In the genomic region with DNA sequence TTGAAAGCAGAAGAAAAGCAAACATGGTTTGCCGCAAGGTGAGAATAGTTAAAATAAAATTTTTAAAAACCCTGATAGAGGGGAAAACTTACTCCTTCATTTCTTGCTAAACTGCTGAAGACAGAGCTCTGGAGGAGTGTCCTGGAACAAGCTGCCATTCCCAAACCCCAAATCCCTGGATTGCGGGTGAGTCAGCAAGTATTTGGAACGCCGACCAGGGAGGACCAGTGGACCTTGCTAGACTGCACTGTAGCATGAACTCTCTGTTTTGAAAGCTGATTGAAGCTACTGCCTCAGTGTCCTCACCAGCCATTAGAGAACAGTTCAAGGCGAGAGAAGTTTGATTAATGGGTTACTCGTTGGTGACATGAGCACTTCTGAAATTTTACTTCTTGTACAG, we compare ENCODE assay signal across 20 cellular contexts.
A peak's percentile ranks its signal among the peaks of the same experiment; 100 is the strongest.
DNase-seq lines count a peak whose midpoint lies in the region; ATAC-seq and TF ChIP-seq lines count a peak whose summit lies in the region.
"Had no signal": no experiment of that assay in that cellular context is flagged by ENCODE, and none has a peak within 500 bp of the region (broad histone marks: within the 10 kb centered on the region; RNA-seq: fewer than 3 reads in every experiment).

No MANE protein-coding gene starts in this region.

- TF ChIP-seq CTCF in chondrocyte (IDR thresholded peaks at IDR 0.05) (no peak), right atrium auricular region (IDR thresholded peaks at IDR 0.05) (no peak), tibial artery (IDR thresholded peaks at IDR 0.05) (no peak), mucosa of descending colon (IDR thresholded peaks at IDR 0.05) (no peak)

- H3K4me3 ChIP-seq in right atrium auricular region (no peak overlapping the region), tibial artery (no peak overlapping the region), mucosa of descending colon (no peak overlapping the region)
- H3K4me3 ChIP-seq: suprapubic skin had no signal

- intact Hi-C loops in tibial artery (cut with DNase I; ENCODE audit: low total_unique reads), result loop anchor here (10.0 kb wide), 1 partner anchor 322 kb away; no protein-coding TSS in a partner anchor
- intact Hi-C loops in mucosa of descending colon (cut with DNase I, micrococcal nuclease), result no loop called here

- peak overlapping the region in 1 of 2 donors; percentile 17 for H3K27ac ChIP-seq in right atrium auricular region
- peak overlapping the region; percentile 51 to 56 for H3K27ac ChIP-seq in tibial artery
- H3K27ac ChIP-seq: suprapubic skin had no signal

- H3K9me3 ChIP-seq in right atrium auricular region, result no peaks in the 10 kb centered on the region
- H3K9me3 ChIP-seq in tibial artery, result no peaks in the 10 kb centered on the region
- no peaks in the 10 kb centered on the region for H3K9me3 ChIP-seq in mucosa of descending colon
- H3K9me3 ChIP-seq: suprapubic skin had no signal

- no peaks in the 10 kb centered on the region for H3K9me3 Mint-ChIP-seq in chondrocyte (ENCODE audit: low read depth)
- H3K9me3 Mint-ChIP-seq in stimulated activated naive B cell treated with anti-CD40 and anti-IgM and Interleukin-4, amounts not matched to agents 10 μg/mL and 1 μg/mL and 100 μg/mL, for 72 hours, result peaks cover 0 to 1% of the 10 kb centered on the region in 2 donors
- H3K9me3 Mint-ChIP-seq: activated naive CD4-positive, alpha-beta T cell treated with anti-CD3 and anti-CD28 coated beads, Interleukin-2, amount 50 U/mL, for 72 hours; mesothelial cell of epicardium; nephron had no signal

- H3K36me3 ChIP-seq in right atrium auricular region (peaks cover 3% of the 10 kb centered on the region), tibial artery (no peaks in the 10 kb centered on the region), mucosa of descending colon (ENCODE audit: low read depth) (no peaks in the 10 kb centered on the region)
- H3K36me3 ChIP-seq: suprapubic skin had no signal

- no peak for ATAC-seq in stimulated activated naive B cell treated with anti-CD40 and anti-IgM and Interleukin-4, amounts not matched to agents 10 μg/mL and 1 μg/mL and 100 μg/mL, for 72 hours (replicated peaks)
- no peak for ATAC-seq in mucosa of descending colon
- ATAC-seq: activated CD4-positive, alpha-beta T cell treated with anti-CD3 and anti-CD28 coated beads for 36 hours; activated naive CD4-positive, alpha-beta T cell treated with anti-CD3 and anti-CD28 coated beads, Interleukin-2, amount 50 U/mL, for 72 hours; esophagus mucosa had no signal

- DNase-seq in HCEC 1CT (peak; percentile 38), chondrocyte (ENCODE audit: low spot score) (no peak), right atrium auricular region (ENCODE audit: low spot score) (peak; percentile 73), tibial artery (peak; percentile 70 to 78), mucosa of descending colon (no peak)
- no peak for DNase-seq in stimulated activated naive B cell treated with anti-CD40 and anti-IgM and Interleukin-4, amounts not matched to agents 10 μg/mL and 1 μg/mL and 100 μg/mL, for 72 hours
- DNase-seq in activated effector memory CD4-positive, alpha-beta T cell treated with anti-CD3 and anti-CD28 coated beads, Interleukin-2, amount 50 U/mL, for 16 hours, result no peak
- DNase-seq: activated CD4-positive, alpha-beta T cell treated with anti-CD3 and anti-CD28 coated beads for 36 hours; AML-193; DMS53; effector memory CD4-positive, alpha-beta T cell; KBM-7; NCI-H187; NCI-H774; T-helper 1 cell had no signal

- peaks cover 26% of the 10 kb centered on the region for H3K4me1 Mint-ChIP-seq in chondrocyte (ENCODE audit: low read depth)
- peaks cover 3 to 24% of the 10 kb centered on the region in 2 donors for H3K4me1 Mint-ChIP-seq in stimulated activated naive B cell treated with anti-CD40 and anti-IgM and Interleukin-4, amounts not matched to agents 10 μg/mL and 1 μg/mL and 100 μg/mL, for 72 hours
- H3K4me1 Mint-ChIP-seq: activated CD4-positive, alpha-beta T cell treated with anti-CD3 and anti-CD28 coated beads for 36 hours; nephron had no signal

- no peaks in the 10 kb centered on the region for H3K27me3 Mint-ChIP-seq in chondrocyte (ENCODE audit: low read depth)
- H3K27me3 Mint-ChIP-seq in stimulated activated naive B cell treated with anti-CD40 and anti-IgM and Interleukin-4, amounts not matched to agents 10 μg/mL and 1 μg/mL and 100 μg/mL, for 72 hours, result no peaks in the 10 kb centered on the region
- H3K27me3 Mint-ChIP-seq: activated CD4-positive, alpha-beta T cell treated with anti-CD3 and anti-CD28 coated beads for 36 hours had no signal

- H3K27ac Mint-ChIP-seq in chondrocyte (ENCODE audit: unreplicated experiment), result peak overlapping the region; percentile 65
- no peak overlapping the region for H3K27ac Mint-ChIP-seq in stimulated activated naive B cell treated with anti-CD40 and anti-IgM and Interleukin-4, amounts not matched to agents 10 μg/mL and 1 μg/mL and 100 μg/mL, for 72 hours
- H3K27ac Mint-ChIP-seq: activated CD4-positive, alpha-beta T cell treated with anti-CD3 and anti-CD28 coated beads for 36 hours; activated naive CD4-positive, alpha-beta T cell treated with anti-CD3 and anti-CD28 coated beads, Interleukin-2, amount 50 U/mL, for 72 hours; mesothelial cell of epicardium; nephron had no signal

- peaks cover 18% of the 10 kb centered on the region for H3K36me3 Mint-ChIP-seq in chondrocyte (ENCODE audit: low read depth)
- no peaks in the 10 kb centered on the region for H3K36me3 Mint-ChIP-seq in stimulated activated naive B cell treated with anti-CD40 and anti-IgM and Interleukin-4, amounts not matched to agents 10 μg/mL and 1 μg/mL and 100 μg/mL, for 72 hours
- H3K36me3 Mint-ChIP-seq: activated naive CD4-positive, alpha-beta T cell treated with anti-CD3 and anti-CD28 coated beads, Interleukin-2, amount 50 U/mL, for 72 hours had no signal

- H3K4me1 ChIP-seq in right atrium auricular region (peaks cover 0 to 3% of the 10 kb centered on the region in 2 donors), tibial artery (peaks cover 0 to 48% (median 10%) of the 10 kb centered on the region in 4 donors), mucosa of descending colon (ENCODE audit: low read depth) (no peaks in the 10 kb centered on the region)

- H3K4me3 Mint-ChIP-seq in chondrocyte (ENCODE audit: unreplicated experiment), result no peak overlapping the region
- no peak overlapping the region for H3K4me3 Mint-ChIP-seq in stimulated activated naive B cell treated with anti-CD40 and anti-IgM and Interleukin-4, amounts not matched to agents 10 μg/mL and 1 μg/mL and 100 μg/mL, for 72 hours
- H3K4me3 Mint-ChIP-seq: activated CD4-positive, alpha-beta T cell treated with anti-CD3 and anti-CD28 coated beads for 36 hours; mesothelial cell of epicardium; nephron had no signal

- H3K27me3 ChIP-seq in right atrium auricular region (no peaks in the 10 kb centered on the region), tibial artery (no peaks in the 10 kb centered on the region)
- H3K27me3 ChIP-seq: suprapubic skin had no signal

Comparison
In these comparisons a context has a peak if more than half of its experiments do, and no peak if none do; other contexts are left out.
1. DNase-seq: peak in HCEC 1CT (single experiment), right atrium auricular region (single experiment) and tibial artery (2 of 2); none in chondrocyte (single experiment), stimulated activated naive B cell treated with anti-CD40 and anti-IgM and Interleukin-4, amounts not matched to agents 10 μg/mL and 1 μg/mL and 100 μg/mL, for 72 hours (single experiment), activated effector memory CD4-positive, alpha-beta T cell treated with anti-CD3 and anti-CD28 coated beads, Interleukin-2, amount 50 U/mL, for 16 hours (single experiment) and mucosa of descending colon (0 of 3).